Comparison of ENCODE assay signal across 8 cellular contexts in genomic region chr19:11639602-11640471, GRCh38. TPM values are rescaled to one million over a fixed set of nuclear protein-coding genes. Genes with fewer than 3 reads are reported as not detected.
A peak's percentile ranks its signal among the peaks of the same experiment; 100 is the strongest.
DNase-seq lines count a peak whose midpoint lies in the region; ATAC-seq and TF ChIP-seq lines count a peak whose summit lies in the region.

No MANE protein-coding gene starts in this region.

- H3K27ac ChIP-seq in C4-2B (peak overlapping the region; percentile 95), HL-60 (replicated peaks) (peak overlapping the region; percentile 65), endodermal cell (ENCODE audit: low read depth, low read length) (peak overlapping the region; percentile 61)

- H3K4me3 ChIP-seq in HL-60 (replicated peaks; ENCODE audit: insufficient read depth, low read length), result peak overlapping the region; percentile 52
- peak overlapping the region; percentile 90 for H3K4me3 ChIP-seq in endodermal cell (ENCODE audit: low read length)

- H3K4me1 Mint-ChIP-seq in endodermal cell, result no peaks in the 10 kb centered on the region

- no peaks in the 10 kb centered on the region for H3K9me3 ChIP-seq in endodermal cell (ENCODE audit: control insufficient read depth, low read length)

- peaks cover 11% of the 10 kb centered on the region for H3K9me3 Mint-ChIP-seq in endodermal cell

- H3K9ac ChIP-seq in endodermal cell (ENCODE audit: extremely low read depth, low read length, poor library complexity, severe bottlenecking), result peak overlapping the region; percentile 92

- no peaks in the 10 kb centered on the region for H3K36me3 ChIP-seq in endodermal cell (ENCODE audit: control insufficient read depth, insufficient read depth, low read length)

- peak; percentile 96 for ATAC-seq in GM19452 (IDR thresholded peaks at IDR 0.05; ENCODE audit: unreplicated experiment)

- peak overlapping the region; percentile 80 for H3K4me3 Mint-ChIP-seq in endodermal cell

- H3K27me3 ChIP-seq in HL-60 (ENCODE audit: insufficient read depth, poor library complexity, severe bottlenecking) (no peaks in the 10 kb centered on the region), endodermal cell (ENCODE audit: control insufficient read depth, insufficient read depth, low read length, poor library complexity, severe bottlenecking) (no peaks in the 10 kb centered on the region)

- TF ChIP-seq CTCF in C4-2B (conservative IDR thresholded peaks at IDR 0.05) (no peak), HL-60 (IDR thresholded peaks at IDR 0.05; ENCODE audit: insufficient read depth, low read length) (no peak), endodermal cell (conservative IDR thresholded peaks at IDR 0.05) (no peak)

- peak overlapping the region; percentile 87 for H3K27ac Mint-ChIP-seq in endodermal cell

- peaks cover 3% of the 10 kb centered on the region for H3K27me3 Mint-ChIP-seq in endodermal cell (ENCODE audit: insufficient read depth)

- no peaks in the 10 kb centered on the region for H3K4me1 ChIP-seq in endodermal cell (ENCODE audit: control insufficient read depth, insufficient read depth, low read length)

- peaks cover 9% of the 10 kb centered on the region for H3K36me3 Mint-ChIP-seq in endodermal cell (ENCODE audit: low read depth)

- DNase-seq in HL-60 (ENCODE audit: low read depth in 1 of 2, low spot score in 1 of 2), result peak; percentile 43 to 96
- peak; percentile 87 for DNase-seq in NCI-H82 treated with DMSO at 0.1 percent for 48 hours (lab: John Stamatoyannopoulos, UW; ENCODE audit: unreplicated experiment)
- peak; percentile 68 to 86 (median 79) for DNase-seq in activated CD8-positive, alpha-beta memory T cell treated with anti-CD3 and anti-CD28 coated beads for 48 hours (ENCODE audit: low read depth in 2 of 3, low spot score in 2 of 3)
- peak; percentile 99 for DNase-seq in endodermal cell
- DNase-seq in mesenteric fat pad (ENCODE audit: low spot score), result peak; percentile 97
- DNase-seq in stimulated activated CD8-positive, alpha-beta memory T cell treated with anti-CD3 and anti-CD28 coated beads, Interleukin-12 subunit alpha, Interleukin-12 subunit beta, amount 100 ng/mL, for 4 hours (ENCODE audit: low read depth), result peak; percentile 64

- WGBS in endodermal cell (ENCODE audit: insufficient coverage in 1 of 2, insufficient read length in 1 of 2), 2 experiments, result 0% methylated on average over 29 to 55 of the region's 55 CpGs

RNA-seq across cellular contexts. Expression of gene ZNF627, which starts 42.6 kb away (rescaled TPM):
- total RNA-seq in endodermal cell (10 to 100 TPM; 22.0 to 30.5 TPM), mesenteric fat pad (5.4 TPM)
- polyA plus RNA-seq in endodermal cell (2013, experiment 1 of 2), result 22.4 TPM
- 23.3 TPM for polyA plus RNA-seq in endodermal cell (2013, experiment 2 of 2)

Comparison
In these comparisons a context has a peak if more than half of its experiments do, and no peak if none do; other contexts are left out.
1. Peak in every context shown above with its lines: DNase-seq, ATAC-seq, H3K4me3 ChIP-seq and H3K27ac ChIP-seq.